ENCODE assay signal across 1 cellular context in the genomic region with DNA sequence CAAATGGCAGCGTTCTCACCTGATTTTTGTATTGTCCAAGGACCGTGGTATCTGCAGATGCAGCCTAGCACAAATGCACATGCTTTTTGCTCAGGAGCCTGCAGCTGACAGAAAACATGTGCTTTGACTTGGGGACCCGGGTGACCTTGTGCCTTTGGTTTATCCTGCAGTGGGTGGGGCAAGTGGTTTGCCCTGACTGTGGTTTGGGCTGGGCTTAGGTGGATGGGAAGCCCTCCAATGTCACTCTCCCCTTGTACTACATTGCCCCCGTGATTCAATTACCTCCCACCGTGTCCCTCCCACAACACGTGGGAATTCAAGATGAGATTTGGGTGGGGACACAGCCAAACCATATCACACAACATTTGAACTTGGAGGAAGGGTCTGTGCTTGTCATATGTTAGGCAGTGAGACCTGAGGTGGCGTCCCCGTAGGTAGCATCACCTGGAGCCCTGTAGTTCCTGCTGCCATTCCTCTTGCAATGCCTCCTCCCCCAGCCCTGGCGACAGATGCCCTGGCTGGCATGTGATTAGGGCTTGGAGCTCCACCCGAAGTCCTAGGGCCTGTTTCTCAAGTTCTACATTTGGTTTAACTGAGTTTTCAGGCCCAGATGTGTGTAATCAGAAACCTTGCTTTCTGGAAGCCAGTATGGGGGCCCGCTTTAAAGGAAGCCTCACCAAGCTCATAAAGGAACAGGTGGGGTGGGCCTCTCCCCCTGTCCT.
TF ChIP-seq lines count a peak whose summit lies in the region.

No MANE protein-coding gene starts in this region.

TF ChIP-seq in HepG2, 621 proteins besides CTCF, POLR2A, EP300 and RAD21 (continued from another document):
- TF ChIP-seq, protein P1, sequence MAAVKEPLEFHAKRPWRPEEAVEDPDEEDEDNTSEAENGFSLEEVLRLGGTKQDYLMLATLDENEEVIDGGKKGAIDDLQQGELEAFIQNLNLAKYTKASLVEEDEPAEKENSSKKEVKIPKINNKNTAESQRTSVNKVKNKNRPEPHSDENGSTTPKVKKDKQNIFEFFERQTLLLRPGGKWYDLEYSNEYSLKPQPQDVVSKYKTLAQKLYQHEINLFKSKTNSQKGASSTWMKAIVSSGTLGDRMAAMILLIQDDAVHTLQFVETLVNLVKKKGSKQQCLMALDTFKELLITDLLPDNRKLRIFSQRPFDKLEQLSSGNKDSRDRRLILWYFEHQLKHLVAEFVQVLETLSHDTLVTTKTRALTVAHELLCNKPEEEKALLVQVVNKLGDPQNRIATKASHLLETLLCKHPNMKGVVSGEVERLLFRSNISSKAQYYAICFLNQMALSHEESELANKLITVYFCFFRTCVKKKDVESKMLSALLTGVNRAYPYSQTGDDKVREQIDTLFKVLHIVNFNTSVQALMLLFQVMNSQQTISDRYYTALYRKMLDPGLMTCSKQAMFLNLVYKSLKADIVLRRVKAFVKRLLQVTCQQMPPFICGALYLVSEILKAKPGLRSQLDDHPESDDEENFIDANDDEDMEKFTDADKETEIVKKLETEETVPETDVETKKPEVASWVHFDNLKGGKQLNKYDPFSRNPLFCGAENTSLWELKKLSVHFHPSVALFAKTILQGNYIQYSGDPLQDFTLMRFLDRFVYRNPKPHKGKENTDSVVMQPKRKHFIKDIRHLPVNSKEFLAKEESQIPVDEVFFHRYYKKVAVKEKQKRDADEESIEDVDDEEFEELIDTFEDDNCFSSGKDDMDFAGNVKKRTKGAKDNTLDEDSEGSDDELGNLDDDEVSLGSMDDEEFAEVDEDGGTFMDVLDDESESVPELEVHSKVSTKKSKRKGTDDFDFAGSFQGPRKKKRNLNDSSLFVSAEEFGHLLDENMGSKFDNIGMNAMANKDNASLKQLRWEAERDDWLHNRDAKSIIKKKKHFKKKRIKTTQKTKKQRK (IDR thresholded peaks at IDR 0.05; ENCODE audit: low read length), result no peak
- TF ChIP-seq NR2F1 (CRISPR knock-in tag; IDR thresholded peaks at IDR 0.05) (no peak), HDAC6 (IDR thresholded peaks at IDR 0.05; ENCODE audit: low read depth, low read length) (no peak), NPAS2 (CRISPR knock-in tag; IDR thresholded peaks at IDR 0.05; ENCODE audit: borderline replicate concordance) (no peak), ZNF552 (CRISPR knock-in tag; IDR thresholded peaks at IDR 0.05; ENCODE audit: borderline replicate concordance) (no peak), THAP11 (CRISPR knock-in tag; IDR thresholded peaks at IDR 0.05) (no peak), ETV6 (CRISPR knock-in tag; conservative IDR thresholded peaks at IDR 0.05) (no peak), RXRA (CRISPR knock-in tag; IDR thresholded peaks at IDR 0.05) (no peak), ZFP1 (CRISPR knock-in tag; IDR thresholded peaks at IDR 0.05) (no peak), SIN3B (IDR thresholded peaks at IDR 0.05; ENCODE audit: low read length) (no peak)
- TF ChIP-seq, protein P2, sequence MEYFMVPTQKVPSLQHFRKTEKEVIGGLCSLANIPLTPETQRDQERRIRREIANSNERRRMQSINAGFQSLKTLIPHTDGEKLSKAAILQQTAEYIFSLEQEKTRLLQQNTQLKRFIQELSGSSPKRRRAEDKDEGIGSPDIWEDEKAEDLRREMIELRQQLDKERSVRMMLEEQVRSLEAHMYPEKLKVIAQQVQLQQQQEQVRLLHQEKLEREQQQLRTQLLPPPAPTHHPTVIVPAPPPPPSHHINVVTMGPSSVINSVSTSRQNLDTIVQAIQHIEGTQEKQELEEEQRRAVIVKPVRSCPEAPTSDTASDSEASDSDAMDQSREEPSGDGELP (IDR thresholded peaks at IDR 0.05; ENCODE audit: borderline replicate concordance, low read depth), result no peak
- TF ChIP-seq, protein P3, sequence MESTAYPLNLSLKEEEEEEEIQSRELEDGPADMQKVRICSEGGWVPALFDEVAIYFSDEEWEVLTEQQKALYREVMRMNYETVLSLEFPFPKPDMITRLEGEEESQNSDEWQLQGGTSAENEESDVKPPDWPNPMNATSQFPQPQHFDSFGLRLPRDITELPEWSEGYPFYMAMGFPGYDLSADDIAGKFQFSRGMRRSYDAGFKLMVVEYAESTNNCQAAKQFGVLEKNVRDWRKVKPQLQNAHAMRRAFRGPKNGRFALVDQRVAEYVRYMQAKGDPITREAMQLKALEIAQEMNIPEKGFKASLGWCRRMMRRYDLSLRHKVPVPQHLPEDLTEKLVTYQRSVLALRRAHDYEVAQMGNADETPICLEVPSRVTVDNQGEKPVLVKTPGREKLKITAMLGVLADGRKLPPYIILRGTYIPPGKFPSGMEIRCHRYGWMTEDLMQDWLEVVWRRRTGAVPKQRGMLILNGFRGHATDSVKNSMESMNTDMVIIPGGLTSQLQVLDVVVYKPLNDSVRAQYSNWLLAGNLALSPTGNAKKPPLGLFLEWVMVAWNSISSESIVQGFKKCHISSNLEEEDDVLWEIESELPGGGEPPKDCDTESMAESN (CRISPR knock-in tag; conservative IDR thresholded peaks at IDR 0.05), result no peak
- TF ChIP-seq, protein P4, sequence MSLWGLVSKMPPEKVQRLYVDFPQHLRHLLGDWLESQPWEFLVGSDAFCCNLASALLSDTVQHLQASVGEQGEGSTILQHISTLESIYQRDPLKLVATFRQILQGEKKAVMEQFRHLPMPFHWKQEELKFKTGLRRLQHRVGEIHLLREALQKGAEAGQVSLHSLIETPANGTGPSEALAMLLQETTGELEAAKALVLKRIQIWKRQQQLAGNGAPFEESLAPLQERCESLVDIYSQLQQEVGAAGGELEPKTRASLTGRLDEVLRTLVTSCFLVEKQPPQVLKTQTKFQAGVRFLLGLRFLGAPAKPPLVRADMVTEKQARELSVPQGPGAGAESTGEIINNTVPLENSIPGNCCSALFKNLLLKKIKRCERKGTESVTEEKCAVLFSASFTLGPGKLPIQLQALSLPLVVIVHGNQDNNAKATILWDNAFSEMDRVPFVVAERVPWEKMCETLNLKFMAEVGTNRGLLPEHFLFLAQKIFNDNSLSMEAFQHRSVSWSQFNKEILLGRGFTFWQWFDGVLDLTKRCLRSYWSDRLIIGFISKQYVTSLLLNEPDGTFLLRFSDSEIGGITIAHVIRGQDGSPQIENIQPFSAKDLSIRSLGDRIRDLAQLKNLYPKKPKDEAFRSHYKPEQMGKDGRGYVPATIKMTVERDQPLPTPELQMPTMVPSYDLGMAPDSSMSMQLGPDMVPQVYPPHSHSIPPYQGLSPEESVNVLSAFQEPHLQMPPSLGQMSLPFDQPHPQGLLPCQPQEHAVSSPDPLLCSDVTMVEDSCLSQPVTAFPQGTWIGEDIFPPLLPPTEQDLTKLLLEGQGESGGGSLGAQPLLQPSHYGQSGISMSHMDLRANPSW (CRISPR knock-in tag; IDR thresholded peaks at IDR 0.05; ENCODE audit: borderline replicate concordance), result no peak
